ENCODE assay signal across 10 cellular contexts in genomic region chr21:29938968-29939858, GRCh38. TPM values are rescaled to one million over a fixed set of nuclear protein-coding genes. Genes with fewer than 3 reads are reported as not detected.
DNase-seq lines count a peak whose midpoint lies in the region; ATAC-seq and TF ChIP-seq lines count a peak whose summit lies in the region.
"Had no signal": no experiment of that assay in that cellular context is flagged by ENCODE, and none has a peak within 500 bp of the region (broad histone marks: within the 10 kb centered on the region; RNA-seq: fewer than 3 reads in every experiment).

No MANE protein-coding gene starts in this region.

- intact Hi-C loops in left lung (cut with DNase I) (no loop called here), upper lobe of right lung (cut with DNase I) (no loop called here)

- peak in 1 of 2 donors; percentile 19 for ATAC-seq in activated T-cell treated with anti-CD3 and anti-CD28 coated beads, Interleukin-2, amount 50 U/mL, for 72 hours (replicated peaks in 1 of 2)
- ATAC-seq in left lung (peak; percentile 44), upper lobe of right lung (peak; percentile 37), GM19455 (IDR thresholded peaks at IDR 0.05; ENCODE audit: unreplicated experiment) (no peak), HG02973 (IDR thresholded peaks at IDR 0.05; ENCODE audit: unreplicated experiment) (no peak)
- ATAC-seq: activated T-helper 17 cell treated with anti-CD3 and anti-CD28 coated beads, Interleukin-2, amount 50 U/mL, for 72 hours had no signal

- no peaks in the 10 kb centered on the region for H3K36me3 Mint-ChIP-seq in activated T-cell treated with anti-CD3 and anti-CD28 coated beads, Interleukin-2, amount 50 U/mL, for 72 hours (ENCODE audit: insufficient read depth in 2 of 2)

- no peaks in the 10 kb centered on the region for H3K9me3 Mint-ChIP-seq in activated T-cell treated with anti-CD3 and anti-CD28 coated beads, Interleukin-2, amount 50 U/mL, for 72 hours

- no peaks in the 10 kb centered on the region for H3K9me3 ChIP-seq in left lung
- no peaks in the 10 kb centered on the region for H3K9me3 ChIP-seq in upper lobe of right lung

- H3K27ac ChIP-seq in left lung (no peak overlapping the region), upper lobe of right lung (no peak overlapping the region)

- no peak overlapping the region for H3K27ac Mint-ChIP-seq in activated T-cell treated with anti-CD3 and anti-CD28 coated beads, Interleukin-2, amount 50 U/mL, for 72 hours
- H3K27ac Mint-ChIP-seq: activated T-helper 17 cell treated with anti-CD3 and anti-CD28 coated beads, Interleukin-2, amount 50 U/mL, for 72 hours had no signal

- H3K4me1 Mint-ChIP-seq in activated T-cell treated with anti-CD3 and anti-CD28 coated beads, Interleukin-2, amount 50 U/mL, for 72 hours (ENCODE audit: low read depth): no peaks in the 10 kb centered on the region

- H3K27me3 ChIP-seq in left lung: peaks cover 33 to 57% of the 10 kb centered on the region in 2 donors
- H3K27me3 ChIP-seq in upper lobe of right lung: peaks cover 46% of the 10 kb centered on the region

- peak overlapping the region; percentile 36 to 47 for H3K4me3 Mint-ChIP-seq in activated T-cell treated with anti-CD3 and anti-CD28 coated beads, Interleukin-2, amount 50 U/mL, for 72 hours

- no peak for DNase-seq in activated T-cell treated with anti-CD3 and anti-CD28 coated beads, Interleukin-2, amount 50 U/mL, for 72 hours
- DNase-seq in activated T-cell treated with anti-CD3 and anti-CD28 coated beads, Interleukin-2, amount 50 U/mL, for 48 hours: no peak
- DNase-seq in choroid plexus epithelial cell (ENCODE audit: low read depth): peak; percentile 12
- peak in 1 of 2 donors; percentile 78 for DNase-seq in left lung
- no peak for DNase-seq in upper lobe of right lung
- no peak for DNase-seq in cerebellar nuclear complex (lab: John Stamatoyannopoulos, UW)
- DNase-seq: left cardiac atrium had no signal

- H3K36me3 ChIP-seq in left lung (no peaks in the 10 kb centered on the region), upper lobe of right lung (no peaks in the 10 kb centered on the region)

- H3K4me1 ChIP-seq in left lung (no peaks in the 10 kb centered on the region), upper lobe of right lung (peaks cover 6% of the 10 kb centered on the region)

- peaks cover 42% of the 10 kb centered on the region for H3K27me3 Mint-ChIP-seq in activated T-cell treated with anti-CD3 and anti-CD28 coated beads, Interleukin-2, amount 50 U/mL, for 72 hours (ENCODE audit: low read depth)

- TF ChIP-seq CTCF in choroid plexus epithelial cell (conservative IDR thresholded peaks at IDR 0.05; ENCODE audit: low read depth, low read length) (no peak), left lung (IDR thresholded peaks at IDR 0.05) (no peak), upper lobe of right lung (IDR thresholded peaks at IDR 0.05) (no peak)

- H3K4me3 ChIP-seq in choroid plexus epithelial cell (ENCODE audit: low read depth, low read length): peak overlapping the region; percentile 45
- no peak overlapping the region for H3K4me3 ChIP-seq in left lung
- no peak overlapping the region for H3K4me3 ChIP-seq in upper lobe of right lung

RNA-seq across cellular contexts. Expression of gene GRIK1, which starts 0.6 kb away (rescaled TPM):
- not detected for total RNA-seq in activated T-cell treated with anti-CD3 and anti-CD28 coated beads, Interleukin-2, amount 50 U/mL, for 72 hours
- total RNA-seq in left lung (not detected), upper lobe of right lung (not detected)
- total RNA-seq: activated T-helper 17 cell treated with anti-CD3 and anti-CD28 coated beads, Interleukin-2, amount 50 U/mL, for 72 hours; left cardiac atrium had no signal

Comparison
In these comparisons a context has a peak if more than half of its experiments do, and no peak if none do; other contexts are left out.
1. ATAC-seq: peak in left lung (single experiment) and upper lobe of right lung (single experiment); none in GM19455 (single experiment) and HG02973 (single experiment).